ENCODE assay signal across 9 cellular contexts in genomic region chr16:1300664-1301476, GRCh38. TPM values are rescaled to one million over a fixed set of nuclear protein-coding genes. Genes with fewer than 3 reads are reported as not detected.
DNase-seq lines count a peak whose midpoint lies in the region; ATAC-seq and TF ChIP-seq lines count a peak whose summit lies in the region.
"Had no signal": no experiment of that assay in that cellular context is flagged by ENCODE, and none has a peak within 500 bp of the region (broad histone marks: within the 10 kb centered on the region; RNA-seq: fewer than 3 reads in every experiment).

No MANE protein-coding gene starts in this region.

- TF ChIP-seq CTCF in chondrocyte (IDR thresholded peaks at IDR 0.05) = peak; percentile 89
- TF ChIP-seq CTCF in right lobe of liver (IDR thresholded peaks at IDR 0.05) = peak; percentile 82 to 98 (median 90)

- H3K9me3 ChIP-seq in MG63 = no peaks in the 10 kb centered on the region
- H3K9me3 ChIP-seq in right lobe of liver = no peaks in the 10 kb centered on the region

- DNase-seq in ELR (ENCODE audit: low read depth) (peak; percentile 58), MG63 (peak; percentile 65), chondrocyte (ENCODE audit: low spot score) (peak; percentile 91), right lobe of liver (peak; percentile 80 to 83 (median 81)), OCI-M2 (lab: John Stamatoyannopoulos, UW; ENCODE audit: unreplicated experiment) (no peak)
- DNase-seq in activated CD4-positive, alpha-beta T cell treated with anti-CD3 and anti-CD28 coated beads for 1 hour = peak; percentile 55
- DNase-seq in stimulated activated CD4-positive, alpha-beta T cell treated with anti-CD3 and anti-CD28 coated beads, TNF-alpha, amount 100 ng/mL, for 4 hours (ENCODE audit: low read depth in 3 of 3) = peak; percentile 46 to 51 (median 50)

- no peak overlapping the region for H3K4me3 Mint-ChIP-seq in chondrocyte (ENCODE audit: unreplicated experiment)
- H3K4me3 Mint-ChIP-seq: activated naive CD8-positive, alpha-beta T cell had no signal

- no peaks in the 10 kb centered on the region for H3K36me3 Mint-ChIP-seq in chondrocyte (ENCODE audit: low read depth)
- H3K36me3 Mint-ChIP-seq: activated naive CD8-positive, alpha-beta T cell had no signal

- H3K27me3 Mint-ChIP-seq in chondrocyte (ENCODE audit: low read depth) = peaks cover 20% of the 10 kb centered on the region

- no peak overlapping the region for H3K27ac Mint-ChIP-seq in chondrocyte (ENCODE audit: unreplicated experiment)
- H3K27ac Mint-ChIP-seq: activated naive CD8-positive, alpha-beta T cell had no signal

- peaks cover 10% of the 10 kb centered on the region for H3K27me3 ChIP-seq in MG63
- no peaks in the 10 kb centered on the region for H3K27me3 ChIP-seq in right lobe of liver

- peak overlapping the region in 2 of 3 donors; percentile 63 to 88 for H3K27ac ChIP-seq in right lobe of liver

- H3K36me3 ChIP-seq in MG63 = no peaks in the 10 kb centered on the region
- H3K36me3 ChIP-seq in right lobe of liver = no peaks in the 10 kb centered on the region

- ATAC-seq in right lobe of liver = peak; percentile 60 to 78 (median 74)
- no peak for ATAC-seq in GM18870 (IDR thresholded peaks at IDR 0.05; ENCODE audit: unreplicated experiment)

- H3K4me1 Mint-ChIP-seq in chondrocyte (ENCODE audit: low read depth) = peaks cover 7% of the 10 kb centered on the region

- intact Hi-C loops in right lobe of liver (cut with DNase I) = no loop called here

- H3K4me1 ChIP-seq in right lobe of liver = peaks cover 0 to 32% (median 14%) of the 10 kb centered on the region in 4 donors

- TF ChIP-seq POLR2A in right lobe of liver (IDR thresholded peaks at IDR 0.05) = no peak

- no peaks in the 10 kb centered on the region for H3K9me3 Mint-ChIP-seq in chondrocyte (ENCODE audit: low read depth)

- no peak overlapping the region for H3K4me3 ChIP-seq in MG63
- peak overlapping the region in 2 of 3 donors; percentile 36 to 46 for H3K4me3 ChIP-seq in right lobe of liver

- WGBS in right lobe of liver (ENCODE audit: insufficient coverage, low coverage, low lambda C conversion rate, missing lambda C conversion rate) = 15% methylated on average over 4 of the region's 42 CpGs

RNA-seq across cellular contexts. Expression of gene UBE2I, which starts 8.6 kb away (rescaled TPM):
- 154 and 228 TPM in 2 replicates for total RNA-seq in MG63 (2014; rRNA removed; shearing (Covaris generic); ENCODE audit: low replicate concordance)
- total RNA-seq in chondrocyte (97.9 to 110 TPM (median 105 TPM) in 3 replicates), right lobe of liver (10 to 100 TPM; 25.0 to 48.0 (median 39.3) TPM)

RNA-seq across cellular contexts. Expression of gene BAIAP3, which starts 32.6 kb away (rescaled TPM):
- total RNA-seq in MG63 (2014; rRNA removed; shearing (Covaris generic); ENCODE audit: low replicate concordance) = 1.1 TPM in 1 of 2 replicates, not detected in the other
- total RNA-seq in chondrocyte (0.36 to 1.7 TPM (median 1.5 TPM) in 3 replicates), right lobe of liver (1 to 10 TPM; 5.4 to 7.6 (median 5.8) TPM)

RNA-seq across cellular contexts. Expression of gene TPSD1, which starts 45.0 kb away (rescaled TPM):
- total RNA-seq in MG63 (2014; rRNA removed; shearing (Covaris generic); ENCODE audit: low replicate concordance) = not detected in 2 replicates
- total RNA-seq in chondrocyte = not detected in 3 replicates
- total RNA-seq in right lobe of liver = not detected

RNA-seq across cellular contexts. Expression of gene TSR3, which starts 50.8 kb away (rescaled TPM):
- 138 and 174 TPM in 2 replicates for total RNA-seq in MG63 (2014; rRNA removed; shearing (Covaris generic); ENCODE audit: low replicate concordance)
- total RNA-seq in chondrocyte = 52.2 to 56.8 TPM (median 56.0 TPM) in 3 replicates
- 10 to 100 TPM; 20.7 to 66.5 (median 24.5) TPM for total RNA-seq in right lobe of liver

RNA-seq across cellular contexts. Expression of gene GNPTG, which starts 50.9 kb away (rescaled TPM):
- 40.9 and 52.2 TPM in 2 replicates for total RNA-seq in MG63 (2014; rRNA removed; shearing (Covaris generic); ENCODE audit: low replicate concordance)
- total RNA-seq in chondrocyte (58.3 to 68.4 TPM (median 60.7 TPM) in 3 replicates), right lobe of liver (10 to 100 TPM; 44.3 to 72.8 (median 63.0) TPM)
